In genomic region chr9:23587433-23587832, GRCh38 we compare ENCODE assay signal across 14 cellular contexts.
DNase-seq lines count a peak whose midpoint lies in the region; ATAC-seq and TF ChIP-seq lines count a peak whose summit lies in the region.
"Had no signal": no experiment of that assay in that cellular context is flagged by ENCODE, and none has a peak within 500 bp of the region (broad histone marks: within the 10 kb centered on the region; RNA-seq: fewer than 3 reads in every experiment).

No MANE protein-coding gene starts in this region.

- H3K27me3 Mint-ChIP-seq in brain (no peaks in the 10 kb centered on the region), mesothelial cell of epicardium (ENCODE audit: low read depth) (no peaks in the 10 kb centered on the region)
- no peaks in the 10 kb centered on the region for H3K27me3 Mint-ChIP-seq in stimulated activated naive B cell treated with anti-CD40 and anti-IgM and Interleukin-4, amounts not matched to agents 10 μg/mL and 1 μg/mL and 100 μg/mL, for 72 hours
- H3K27me3 Mint-ChIP-seq: CD4-positive, alpha-beta T cell had no signal

- DNase-seq in M059J (ENCODE audit: low read depth): peak; percentile 65
- DNase-seq in left lung: peak in 1 of 2 donors; percentile 76
- no peak for DNase-seq in stimulated activated naive B cell treated with anti-CD40 and anti-IgM and Interleukin-4, amounts not matched to agents 10 μg/mL and 1 μg/mL and 100 μg/mL, for 72 hours
- DNase-seq in activated naive CD4-positive, alpha-beta T cell treated with anti-CD3 and anti-CD28 coated beads, Interleukin-2, amount 50 U/mL, for 72 hours (ENCODE audit: low spot score in 2 of 2): no peak
- DNase-seq in NCI-H2227 treated with DMSO at 0.1 percent for 48 hours (lab: John Stamatoyannopoulos, UW): no peak
- no peak for DNase-seq in mesothelial cell of epicardium (ENCODE audit: low spot score in 2 of 2, unreplicated experiment in 2 of 2)
- DNase-seq: CD4-positive, alpha-beta T cell; GOT3; NCI-H187 treated with DMSO at 0.1 percent for 48 hours had no signal

- H3K9me3 Mint-ChIP-seq in brain (no peaks in the 10 kb centered on the region), mesothelial cell of epicardium (no peaks in the 10 kb centered on the region)
- peaks cover 0 to 3% of the 10 kb centered on the region in 2 donors for H3K9me3 Mint-ChIP-seq in stimulated activated naive B cell treated with anti-CD40 and anti-IgM and Interleukin-4, amounts not matched to agents 10 μg/mL and 1 μg/mL and 100 μg/mL, for 72 hours
- peaks cover 14 to 15% of the 10 kb centered on the region in 2 donors for H3K9me3 Mint-ChIP-seq in activated naive CD4-positive, alpha-beta T cell treated with anti-CD3 and anti-CD28 coated beads, Interleukin-2, amount 50 U/mL, for 72 hours
- H3K9me3 Mint-ChIP-seq: endodermal cell had no signal

- ATAC-seq in left lung (peak; percentile 87), HG02759 (IDR thresholded peaks at IDR 0.05; ENCODE audit: unreplicated experiment) (no peak)
- ATAC-seq in stimulated activated naive B cell treated with anti-CD40 and anti-IgM and Interleukin-4, amounts not matched to agents 10 μg/mL and 1 μg/mL and 100 μg/mL, for 72 hours (replicated peaks): peak; percentile 29 to 66
- ATAC-seq in activated naive CD4-positive, alpha-beta T cell treated with anti-CD3 and anti-CD28 coated beads, Interleukin-2, amount 50 U/mL, for 72 hours: no peak
- ATAC-seq: mucosa of descending colon, Panc1 had no signal

- no peaks in the 10 kb centered on the region for H3K36me3 ChIP-seq in left lung

- intact Hi-C loops in left lung (cut with DNase I): no loop called here

- H3K4me3 ChIP-seq in left lung: no peak overlapping the region
- H3K4me3 ChIP-seq: mucosa of descending colon had no signal

- H3K4me1 Mint-ChIP-seq in brain (peaks cover 19% of the 10 kb centered on the region), mesothelial cell of epicardium (no peaks in the 10 kb centered on the region)
- peaks cover 2 to 12% of the 10 kb centered on the region in 2 donors for H3K4me1 Mint-ChIP-seq in stimulated activated naive B cell treated with anti-CD40 and anti-IgM and Interleukin-4, amounts not matched to agents 10 μg/mL and 1 μg/mL and 100 μg/mL, for 72 hours

- peaks cover 0 to 4% of the 10 kb centered on the region in 2 donors for H3K4me1 ChIP-seq in left lung

- no peak overlapping the region for H3K27ac ChIP-seq in left lung

- H3K27me3 ChIP-seq in left lung: no peaks in the 10 kb centered on the region

- H3K27ac Mint-ChIP-seq in brain: peak overlapping the region in 4 of 5 experiments; percentile 26 to 87 (median 50)
- H3K27ac Mint-ChIP-seq in stimulated activated naive B cell treated with anti-CD40 and anti-IgM and Interleukin-4, amounts not matched to agents 10 μg/mL and 1 μg/mL and 100 μg/mL, for 72 hours: no peak overlapping the region
- no peak overlapping the region for H3K27ac Mint-ChIP-seq in activated naive CD4-positive, alpha-beta T cell treated with anti-CD3 and anti-CD28 coated beads, Interleukin-2, amount 50 U/mL, for 72 hours
- H3K27ac Mint-ChIP-seq in mesothelial cell of epicardium: no peak overlapping the region
- H3K27ac Mint-ChIP-seq: CD4-positive, alpha-beta T cell; endodermal cell had no signal

- no peak for TF ChIP-seq CTCF in brain (conservative IDR thresholded peaks at IDR 0.05)
- TF ChIP-seq CTCF in left lung (IDR thresholded peaks at IDR 0.05): no peak
- TF ChIP-seq CTCF in mesothelial cell of epicardium (IDR thresholded peaks at IDR 0.05; ENCODE audit: unreplicated experiment): no peak

- no peaks in the 10 kb centered on the region for H3K9me3 ChIP-seq in left lung
- H3K9me3 ChIP-seq: mucosa of descending colon had no signal

- no peak overlapping the region for H3K4me3 Mint-ChIP-seq in brain
- no peak overlapping the region for H3K4me3 Mint-ChIP-seq in stimulated activated naive B cell treated with anti-CD40 and anti-IgM and Interleukin-4, amounts not matched to agents 10 μg/mL and 1 μg/mL and 100 μg/mL, for 72 hours
- H3K4me3 Mint-ChIP-seq in mesothelial cell of epicardium: no peak overlapping the region
- H3K4me3 Mint-ChIP-seq: CD4-positive, alpha-beta T cell; endodermal cell had no signal

- H3K36me3 Mint-ChIP-seq in brain: no peaks in the 10 kb centered on the region
- H3K36me3 Mint-ChIP-seq in stimulated activated naive B cell treated with anti-CD40 and anti-IgM and Interleukin-4, amounts not matched to agents 10 μg/mL and 1 μg/mL and 100 μg/mL, for 72 hours: no peaks in the 10 kb centered on the region
- no peaks in the 10 kb centered on the region for H3K36me3 Mint-ChIP-seq in activated naive CD4-positive, alpha-beta T cell treated with anti-CD3 and anti-CD28 coated beads, Interleukin-2, amount 50 U/mL, for 72 hours
- H3K36me3 Mint-ChIP-seq in mesothelial cell of epicardium: no peaks in the 10 kb centered on the region

Comparison
In these comparisons a context has a peak if more than half of its experiments do, and no peak if none do; other contexts are left out.
1. H3K27ac Mint-ChIP-seq: peak in brain (4 of 5); none in stimulated activated naive B cell treated with anti-CD40 and anti-IgM and Interleukin-4, amounts not matched to agents 10 μg/mL and 1 μg/mL and 100 μg/mL, for 72 hours (single experiment), activated naive CD4-positive, alpha-beta T cell treated with anti-CD3 and anti-CD28 coated beads, Interleukin-2, amount 50 U/mL, for 72 hours (0 of 2) and mesothelial cell of epicardium (single experiment).
2. ATAC-seq: peak in left lung (single experiment) and stimulated activated naive B cell treated with anti-CD40 and anti-IgM and Interleukin-4, amounts not matched to agents 10 μg/mL and 1 μg/mL and 100 μg/mL, for 72 hours (2 of 2); none in HG02759 (single experiment) and activated naive CD4-positive, alpha-beta T cell treated with anti-CD3 and anti-CD28 coated beads, Interleukin-2, amount 50 U/mL, for 72 hours (0 of 2).